10 cellular contexts compared by ENCODE assay signal in genomic region chr22:29503811-29504372, GRCh38. TPM values are rescaled to one million over a fixed set of nuclear protein-coding genes. Genes with fewer than 3 reads are reported as not detected.
DNase-seq lines count a peak whose midpoint lies in the region; ATAC-seq and TF ChIP-seq lines count a peak whose summit lies in the region.
"Had no signal": no experiment of that assay in that cellular context is flagged by ENCODE, and none has a peak within 500 bp of the region (broad histone marks: within the 10 kb centered on the region; RNA-seq: fewer than 3 reads in every experiment).

No MANE protein-coding gene starts in this region.

- TF ChIP-seq CTCF in RWPE1 (conservative IDR thresholded peaks at IDR 0.05; ENCODE audit: low read depth): no peak
- TF ChIP-seq CTCF in fibroblast of the aortic adventitia (IDR thresholded peaks at IDR 0.05; ENCODE audit: insufficient read depth, low read length): no peak

- ATAC-seq in sciatic nerve (peak; percentile 68), GM18873 (IDR thresholded peaks at IDR 0.05; ENCODE audit: low FRiP score, unreplicated experiment) (no peak), HG02852 (IDR thresholded peaks at IDR 0.05; ENCODE audit: unreplicated experiment) (no peak), HG03378 (IDR thresholded peaks at IDR 0.05; ENCODE audit: unreplicated experiment) (no peak)

- no peak overlapping the region for H3K4me3 ChIP-seq in fibroblast of the aortic adventitia (ENCODE audit: low read depth, low read length)

- H3K27ac ChIP-seq in RWPE1: peak overlapping the region; percentile 37
- H3K27ac ChIP-seq: epithelial cell of prostate had no signal

- POLR2A ChIA-PET in RWPE1 (lab: Yijun Ruan, JAX; ENCODE audit: low non-redundant PET): no interaction called here

- CTCF ChIA-PET in RWPE1 (lab: Yijun Ruan, JAX): interaction anchor here (0.7 kb wide), 1 partner anchor 33 kb away, joined by 6 read pairs; no protein-coding TSS in a partner anchor

- intact Hi-C loops in sciatic nerve (cut with DNase I): no loop called here

- DNase-seq in HCEC 1CT: peak; percentile 53
- DNase-seq in RWPE1 (ENCODE audit: low spot score): no peak
- DNase-seq in fibroblast of the aortic adventitia (ENCODE audit: low read depth): peak; percentile 78
- peak; percentile 75 for DNase-seq in sciatic nerve (ENCODE audit: low spot score)
- no peak for DNase-seq in NCI-H1694 (lab: John Stamatoyannopoulos, UW)
- DNase-seq: SHP77 had no signal

RNA-seq across cellular contexts. Expression of gene NEFH, which starts 23.9 kb away (rescaled TPM):
- total RNA-seq in fibroblast of the aortic adventitia (ENCODE audit: low replicate concordance) (0.49 and 0.54 TPM in 2 replicates), sciatic nerve (1.4 TPM)

RNA-seq across cellular contexts. Expression of gene THOC5, which starts 49.7 kb away (rescaled TPM):
- 53.1 and 54.0 TPM in 2 replicates for total RNA-seq in fibroblast of the aortic adventitia (ENCODE audit: low replicate concordance)
- total RNA-seq in sciatic nerve: 45.4 TPM

Comparison
In these comparisons a context has a peak if more than half of its experiments do, and no peak if none do; other contexts are left out.
1. DNase-seq: peak in HCEC 1CT (single experiment), fibroblast of the aortic adventitia (single experiment) and sciatic nerve (single experiment); none in RWPE1 (single experiment) and NCI-H1694 (single experiment).